Comparison of ENCODE assay signal across 10 cellular contexts in genomic region chr5:73119492-73120157, GRCh38. TPM values are rescaled to one million over a fixed set of nuclear protein-coding genes. Genes with fewer than 3 reads are reported as not detected.
DNase-seq lines count a peak whose midpoint lies in the region; ATAC-seq and TF ChIP-seq lines count a peak whose summit lies in the region.
"Had no signal": no experiment of that assay in that cellular context is flagged by ENCODE, and none has a peak within 500 bp of the region (broad histone marks: within the 10 kb centered on the region; RNA-seq: fewer than 3 reads in every experiment).

No MANE protein-coding gene starts in this region.

- 10% methylated on average over 2 of the region's 40 CpGs for WGBS in right lobe of liver (ENCODE audit: insufficient coverage, low coverage, low lambda C conversion rate, missing lambda C conversion rate)

- peaks cover 0 to 10% (median 5%) of the 10 kb centered on the region in 4 donors for H3K4me1 ChIP-seq in right lobe of liver

- intact Hi-C loops in right lobe of liver (cut with DNase I), result no loop called here

- H3K4me3 ChIP-seq in choroid plexus epithelial cell (ENCODE audit: low read depth, low read length) (peak overlapping the region; percentile 63), right lobe of liver (peak overlapping the region; percentile 38 to 63 (median 60))

- peaks cover 76% of the 10 kb centered on the region for H3K27me3 Mint-ChIP-seq in stimulated activated naive CD8-positive, alpha-beta T cell treated with anti-CD3 and anti-CD28 coated beads, Interleukin-15, Interleukin-2, amounts not matched to agents 100 ng/mL and 50 ng/mL, for 24 hours

- peak overlapping the region; percentile 46 for H3K4me3 Mint-ChIP-seq in stimulated activated naive CD8-positive, alpha-beta T cell treated with anti-CD3 and anti-CD28 coated beads, Interleukin-15, Interleukin-2, amounts not matched to agents 100 ng/mL and 50 ng/mL, for 24 hours

- TF ChIP-seq POLR2A in right lobe of liver (IDR thresholded peaks at IDR 0.05), result peak; percentile 71

- no peak for TF ChIP-seq CTCF in choroid plexus epithelial cell (conservative IDR thresholded peaks at IDR 0.05; ENCODE audit: low read depth, low read length)
- no peak for TF ChIP-seq CTCF in right lobe of liver (IDR thresholded peaks at IDR 0.05)

- peak overlapping the region; percentile 79 to 99 (median 98) for H3K27ac ChIP-seq in right lobe of liver

- peak; percentile 78 to 86 (median 86) for ATAC-seq in right lobe of liver

- H3K4me1 Mint-ChIP-seq in stimulated activated naive CD8-positive, alpha-beta T cell treated with anti-CD3 and anti-CD28 coated beads, Interleukin-15, Interleukin-2, amounts not matched to agents 100 ng/mL and 50 ng/mL, for 24 hours (ENCODE audit: low read depth), result peaks cover 33% of the 10 kb centered on the region

- no peaks in the 10 kb centered on the region for H3K36me3 ChIP-seq in right lobe of liver

- H3K36me3 Mint-ChIP-seq in stimulated activated naive CD8-positive, alpha-beta T cell treated with anti-CD3 and anti-CD28 coated beads, Interleukin-15, Interleukin-2, amounts not matched to agents 100 ng/mL and 50 ng/mL, for 24 hours (ENCODE audit: low read depth), result no peaks in the 10 kb centered on the region

- H3K27ac Mint-ChIP-seq in stimulated activated naive CD8-positive, alpha-beta T cell treated with anti-CD3 and anti-CD28 coated beads, Interleukin-15, Interleukin-2, amounts not matched to agents 100 ng/mL and 50 ng/mL, for 24 hours, result no peak overlapping the region

- DNase-seq in M059J (ENCODE audit: low read depth) (peak; percentile 21), choroid plexus epithelial cell (ENCODE audit: low read depth) (peak; percentile 29), right lobe of liver (peak; percentile 87 to 94 (median 90)), NCI-H128 (lab: John Stamatoyannopoulos, UW; ENCODE audit: unreplicated experiment) (no peak), NCI-H446 (lab: John Stamatoyannopoulos, UW) (no peak), DMS 273 (lab: John Stamatoyannopoulos, UW; ENCODE audit: unreplicated experiment) (no peak), 8988T (no peak)
- DNase-seq: activated CD4-positive, alpha-beta T cell treated with anti-CD3 and anti-CD28 coated beads for 1 hour; stimulated activated naive CD4-positive, alpha-beta T cell treated with Interleukin-2 at 50 U/mL for 16 hours had no signal

- no peaks in the 10 kb centered on the region for H3K9me3 ChIP-seq in right lobe of liver

- H3K27me3 ChIP-seq in right lobe of liver, result no peaks in the 10 kb centered on the region

- no peaks in the 10 kb centered on the region for H3K9me3 Mint-ChIP-seq in stimulated activated naive CD8-positive, alpha-beta T cell treated with anti-CD3 and anti-CD28 coated beads, Interleukin-15, Interleukin-2, amounts not matched to agents 100 ng/mL and 50 ng/mL, for 24 hours

RNA-seq across cellular contexts. Expression of gene TMEM171, which starts 0.8 kb away (rescaled TPM):
- 0.64 and 2.1 TPM in 2 replicates for total RNA-seq in M059J (2014; rRNA removed; shearing (Covaris generic))
- total RNA-seq in right lobe of liver, result 1 to 10 TPM in 4 of 6 experiments, under 1 TPM in 2; 0.57 to 3.2 (median 1.6) TPM

RNA-seq across cellular contexts. Expression of gene TMEM174, which starts 53.4 kb away (rescaled TPM):
- total RNA-seq in M059J (2014; rRNA removed; shearing (Covaris generic)), result not detected in 2 replicates
- total RNA-seq in right lobe of liver, result not detected

Comparison
In these comparisons a context has a peak if more than half of its experiments do, and no peak if none do; other contexts are left out.
1. DNase-seq: peak in M059J (single experiment), choroid plexus epithelial cell (single experiment) and right lobe of liver (3 of 3); none in NCI-H128 (single experiment), NCI-H446 (0 of 2), DMS 273 (single experiment) and 8988T (single experiment).